ENCODE assay signal across 17 cellular contexts in the genomic region with DNA sequence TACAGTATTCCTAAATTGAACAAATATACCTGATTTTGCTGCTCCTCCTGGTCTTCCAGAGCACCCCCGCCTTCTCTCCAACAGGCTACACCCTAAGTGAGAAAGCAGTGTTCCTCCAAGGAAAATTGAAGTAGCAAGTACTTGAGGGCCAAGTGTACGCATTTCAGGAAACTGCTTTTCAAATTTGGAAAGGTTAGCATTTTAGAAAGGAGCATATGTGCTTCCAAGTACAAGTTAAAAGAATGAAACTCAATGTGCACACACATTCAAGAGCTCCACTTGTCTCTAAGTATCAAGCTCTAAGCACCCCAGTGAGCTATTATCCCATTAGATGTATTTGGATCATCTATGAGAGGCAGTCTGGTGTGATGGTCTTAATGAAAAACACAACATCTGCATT. TPM values are rescaled to one million over a fixed set of nuclear protein-coding genes. Genes with fewer than 3 reads are reported as not detected.
DNase-seq lines count a peak whose midpoint lies in the region; FAIRE-seq and TF ChIP-seq lines count a peak whose summit lies in the region.
"Had no signal": no experiment of that assay in that cellular context is flagged by ENCODE, and none has a peak within 500 bp of the region (broad histone marks: within the 10 kb centered on the region; RNA-seq: fewer than 3 reads in every experiment).

No MANE protein-coding gene starts in this region.

- FAIRE-seq in GM12892 (lab: Jason Lieb, UNC) = peak; percentile 5
- FAIRE-seq: G401.6, GM18507, RCC 7860 had no signal

- peak; percentile 82 for DNase-seq in DMS79 treated with DMSO at 0.1 percent for 48 hours (lab: John Stamatoyannopoulos, UW)
- DNase-seq in GM12892 (ENCODE audit: insufficient read length) = no peak
- peak; percentile 3 for DNase-seq in NCI-H345 treated with DMSO at 0.1 percent for 48 hours (lab: John Stamatoyannopoulos, UW; ENCODE audit: unreplicated experiment)
- DNase-seq in superior temporal gyrus (ENCODE audit: extremely low spot score) = peak; percentile 21
- no peak for DNase-seq in globus pallidus (ENCODE audit: low spot score)
- no peak for DNase-seq in anterior cingulate cortex (lab: John Stamatoyannopoulos, UW)
- no peak for DNase-seq in pons (ENCODE audit: low spot score)
- DNase-seq: Caco-2; CD4-positive, CD25-positive, alpha-beta regulatory T cell; DMS 273 treated with DMSO at 0.1 percent for 48 hours; GOT3; HCEC 1CT; Kasumi-1; NCI-H2029 had no signal

- TF ChIP-seq POLR2A in GM12892 (IDR thresholded peaks at IDR 0.05; ENCODE audit: low read depth, low read length) = no peak

RNA-seq across cellular contexts. Expression of a gene that starts 25.8 kb away (rescaled TPM):
- 2.7 TPM for polyA plus RNA-seq in GM12892 (2012; ENCODE audit: missing spikeins)

Comparison
In these comparisons a context has a peak if more than half of its experiments do, and no peak if none do; other contexts are left out.
1. DNase-seq: peak in DMS79 treated with DMSO at 0.1 percent for 48 hours (single experiment), NCI-H345 treated with DMSO at 0.1 percent for 48 hours (single experiment) and superior temporal gyrus (single experiment); none in GM12892 (single experiment), globus pallidus (single experiment), anterior cingulate cortex (0 of 58) and pons (single experiment).